ENCODE assay signal across 8 cellular contexts in genomic region chr1:21781971-21782867, GRCh38. TPM values are rescaled to one million over a fixed set of nuclear protein-coding genes. Genes with fewer than 3 reads are reported as not detected.
A peak's percentile ranks its signal among the peaks of the same experiment; 100 is the strongest.
DNase-seq lines count a peak whose midpoint lies in the region; FAIRE-seq and TF ChIP-seq lines count a peak whose summit lies in the region.

No MANE protein-coding gene starts in this region.

- peak overlapping the region; percentile 91 to 100 (median 100) for H3K9ac ChIP-seq in skeletal muscle tissue (ENCODE audit: low read depth in 1 of 3, low read length in 3 of 3)

- BruUV-seq in MCF 10A (replicated peaks; lab: Mats Ljungman, UMichigan): no TSS peak

- H3K9me3 ChIP-seq in HAP-1 (no peaks in the 10 kb centered on the region), MG63 (no peaks in the 10 kb centered on the region), skeletal muscle tissue (ENCODE audit: control insufficient read depth in 3 of 3, low read length in 3 of 3) (no peaks in the 10 kb centered on the region)

- no peak for TF ChIP-seq POLR2A in H54 (IDR thresholded peaks at IDR 0.05; ENCODE audit: low read depth, low read length)

- no peaks in the 10 kb centered on the region for H3K36me3 ChIP-seq in HAP-1 (replicated peaks)
- no peaks in the 10 kb centered on the region for H3K36me3 ChIP-seq in MG63
- H3K36me3 ChIP-seq in skeletal muscle tissue (ENCODE audit: control insufficient read depth in 3 of 3, insufficient read depth in 3 of 3, low read length in 3 of 3): no peaks in the 10 kb centered on the region

- peak overlapping the region; percentile 85 for H3K4me3 ChIP-seq in HAP-1
- peak overlapping the region; percentile 91 for H3K4me3 ChIP-seq in MG63
- H3K4me3 ChIP-seq in skeletal muscle tissue (ENCODE audit: low read length in 3 of 3): peak overlapping the region; percentile 96 to 100 (median 99)

- TF ChIP-seq CTCF in GM10266 (IDR thresholded peaks at IDR 0.05; ENCODE audit: control insufficient read depth, insufficient read depth, low read depth, missing control alignments) (peak; percentile 44), MCF 10A (IDR thresholded peaks at IDR 0.05; ENCODE audit: unreplicated experiment) (peak; percentile 19)

- POLR2A ChIA-PET in MCF 10A (lab: Yijun Ruan, JAX): interaction anchor here (0.7 to 4.3 kb wide), 30 partner anchors 9 to 1236 kb away, joined by 3 to 63 read pairs (median 5); partner anchors contain the start of genes CDC42 and HSPG2

- in situ Hi-C loops in HAP-1 (cut with MboI; ENCODE audit: low sequenced_read_pairs): no loop called here

- peak overlapping the region; percentile 99 for H3K27ac Mint-ChIP-seq in MCF 10A (ENCODE audit: low read depth, unreplicated experiment)

- CTCF ChIA-PET in MCF 10A (lab: Yijun Ruan, JAX): interaction anchor here (0.6 to 2.0 kb wide), 14 partner anchors 16 to 858 kb away, joined by 3 to 6 read pairs (median 3); no protein-coding TSS in a partner anchor

- no peaks in the 10 kb centered on the region for H3K9me3 Mint-ChIP-seq in MCF 10A (ENCODE audit: unreplicated experiment)

- no peak for FAIRE-seq in H54 (lab: Jason Lieb, UNC)

- H3K27ac ChIP-seq in skeletal muscle tissue (ENCODE audit: low read depth, low read length): peak overlapping the region; percentile 100

- DNase-seq in GM10266 (ENCODE audit: extremely low spot score): peak; percentile 63
- DNase-seq in HAP-1 (ENCODE audit: low spot score in 2 of 2): peak; percentile 65 to 74
- DNase-seq in MG63: peak; percentile 12
- peak; percentile 37 for DNase-seq in T-helper 9 cell
- peak; percentile 73 for DNase-seq in MCF 10A (ENCODE audit: unreplicated experiment)
- peak; percentile 30 for DNase-seq in iPS-NIHi11 (ENCODE audit: low spot score)
- DNase-seq in H54 (ENCODE audit: insufficient read length, low spot score): no peak

- intact Hi-C loops in MCF 10A (cut with micrococcal nuclease): loop anchor here (1.0 to 10.0 kb wide), 4 partner anchors 79 to 183 kb away; partner anchors contain the start of gene HSPG2

- H3K4me1 Mint-ChIP-seq in MCF 10A (ENCODE audit: insufficient read depth, unreplicated experiment): peaks cover 12% of the 10 kb centered on the region

- H3K4me1 ChIP-seq in HAP-1 (peaks cover 8% of the 10 kb centered on the region; the same call in 1 of the 2 replicates), skeletal muscle tissue (ENCODE audit: control insufficient read depth in 3 of 3, insufficient read depth in 3 of 3, low read length in 3 of 3) (peaks cover 10 to 20% (median 16%) of the 10 kb centered on the region in 3 donors)

- no peaks in the 10 kb centered on the region for H3K27me3 Mint-ChIP-seq in MCF 10A (ENCODE audit: insufficient read depth, unreplicated experiment)

- peaks cover 11% of the 10 kb centered on the region for H3K36me3 Mint-ChIP-seq in MCF 10A (ENCODE audit: insufficient read depth, unreplicated experiment)

- peak overlapping the region; percentile 87 for H3K4me3 Mint-ChIP-seq in MCF 10A (ENCODE audit: unreplicated experiment)

- no peaks in the 10 kb centered on the region for H3K27me3 ChIP-seq in HAP-1 (ENCODE audit: low read depth)
- no peaks in the 10 kb centered on the region for H3K27me3 ChIP-seq in MG63
- no peaks in the 10 kb centered on the region for H3K27me3 ChIP-seq in skeletal muscle tissue (ENCODE audit: control insufficient read depth in 3 of 3, insufficient read depth in 3 of 3, low read length in 3 of 3)

RNA-seq across cellular contexts. Expression of gene USP48, which starts 0.7 kb away (rescaled TPM):
- 18.7 and 32.8 TPM in 2 replicates for total RNA-seq in MG63 (2014; rRNA removed; shearing (Covaris generic); ENCODE audit: low replicate concordance)
- total RNA-seq in MCF 10A (2022) (60.2 and 64.8 TPM in 2 replicates), skeletal muscle tissue (55.3 TPM)

RNA-seq across cellular contexts. Expression of gene LDLRAD2, which starts 29.8 kb away (rescaled TPM):
- not detected in 2 replicates for total RNA-seq in MG63 (2014; rRNA removed; shearing (Covaris generic); ENCODE audit: low replicate concordance)
- not detected in 2 replicates for total RNA-seq in MCF 10A (2022)
- 0.52 TPM for total RNA-seq in skeletal muscle tissue
